Comparison of ENCODE assay signal across 9 cellular contexts in the genomic region with DNA sequence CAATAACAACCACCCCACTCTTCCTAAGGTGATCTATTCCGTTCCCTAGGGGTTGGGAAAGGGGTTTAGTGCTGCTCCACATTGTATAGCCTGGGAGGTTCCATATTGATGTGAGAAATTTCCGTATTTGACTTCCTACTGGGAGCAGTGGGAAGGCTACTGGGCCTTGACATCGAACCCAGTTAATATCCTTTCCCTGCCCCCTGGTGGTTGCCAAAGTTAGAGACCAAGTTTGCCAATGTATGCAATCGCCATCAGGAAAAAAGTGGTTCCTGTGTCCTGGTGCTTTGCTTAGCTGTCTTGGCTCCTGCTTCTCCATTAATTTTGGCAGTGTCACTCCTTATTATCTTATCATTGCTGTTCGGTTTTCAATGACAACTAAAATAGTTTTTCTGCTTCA.
DNase-seq lines count a peak whose midpoint lies in the region; ATAC-seq and TF ChIP-seq lines count a peak whose summit lies in the region.
"Had no signal": no experiment of that assay in that cellular context is flagged by ENCODE, and none has a peak within 500 bp of the region (broad histone marks: within the 10 kb centered on the region; RNA-seq: fewer than 3 reads in every experiment).

No MANE protein-coding gene starts in this region.

- H3K36me3 Mint-ChIP-seq in activated naive CD4-positive, alpha-beta T cell treated with anti-CD3 and anti-CD28 coated beads for 36 hours (ENCODE audit: low read depth): no peaks in the 10 kb centered on the region

- peak; percentile 4 for DNase-seq in activated naive CD4-positive, alpha-beta T cell treated with anti-CD3 and anti-CD28 coated beads for 36 hours
- DNase-seq in activated naive CD4-positive, alpha-beta T cell treated with anti-CD3 and anti-CD28 coated beads, Interleukin-2, amount 50 U/mL, for 16 hours: no peak
- peak; percentile 9 for DNase-seq in NCI-H2171 treated with DMSO at 0.1 percent for 48 hours (lab: John Stamatoyannopoulos, UW)
- peak in 1 of 10 donors; percentile 28 for DNase-seq in dorsolateral prefrontal cortex
- peak; percentile 11 for DNase-seq in renal cortical epithelial cell (ENCODE audit: low read depth)
- DNase-seq in NCI-H2029 (lab: John Stamatoyannopoulos, UW): no peak

- H3K27me3 ChIP-seq in dorsolateral prefrontal cortex: no peaks in the 10 kb centered on the region

- no peak overlapping the region for H3K27ac ChIP-seq in dorsolateral prefrontal cortex
- H3K27ac ChIP-seq: skin epidermis had no signal

- intact Hi-C loops in activated naive CD4-positive, alpha-beta T cell treated with anti-CD3 and anti-CD28 coated beads for 36 hours (cut with micrococcal nuclease): loop anchor here (2.0 to 10.0 kb wide), 2 partner anchors 447 to 1031 kb away; no protein-coding TSS in a partner anchor
- intact Hi-C loops in dorsolateral prefrontal cortex (cut with DNase I): loop anchor here in 1 of 2 donors (10.0 kb wide), 1 partner anchor 449 kb away; no protein-coding TSS in a partner anchor

- H3K4me3 Mint-ChIP-seq in activated naive CD4-positive, alpha-beta T cell treated with anti-CD3 and anti-CD28 coated beads for 36 hours: no peak overlapping the region

- H3K9me3 Mint-ChIP-seq in activated naive CD4-positive, alpha-beta T cell treated with anti-CD3 and anti-CD28 coated beads for 36 hours: peaks cover 12% of the 10 kb centered on the region

- no peak overlapping the region for H3K4me3 ChIP-seq in dorsolateral prefrontal cortex
- H3K4me3 ChIP-seq: skin epidermis had no signal

- H3K4me1 Mint-ChIP-seq in activated naive CD4-positive, alpha-beta T cell treated with anti-CD3 and anti-CD28 coated beads for 36 hours (ENCODE audit: low read depth): no peaks in the 10 kb centered on the region

- ATAC-seq in GM19467 (IDR thresholded peaks at IDR 0.05; ENCODE audit: unreplicated experiment) (no peak), GM18870 (IDR thresholded peaks at IDR 0.05; ENCODE audit: unreplicated experiment) (no peak)

- peak in 42 of 56 donors; percentile 8 to 57 (median 29) for TF ChIP-seq CTCF in dorsolateral prefrontal cortex (IDR thresholded peaks at IDR 0.05 in 54 of 56, conservative IDR thresholded peaks at IDR 0.05 in 2 of 56; ENCODE audit: low read depth in 1 of 56, partially characterized antibody in 56 of 56)

- CTCF ChIA-PET in activated naive CD4-positive, alpha-beta T cell treated with anti-CD3 and anti-CD28 coated beads for 36 hours (lab: Charles Lee): no interaction called here

- H3K27me3 Mint-ChIP-seq in activated naive CD4-positive, alpha-beta T cell treated with anti-CD3 and anti-CD28 coated beads for 36 hours (ENCODE audit: low read depth): no peaks in the 10 kb centered on the region

- H3K27ac Mint-ChIP-seq in activated naive CD4-positive, alpha-beta T cell treated with anti-CD3 and anti-CD28 coated beads for 36 hours: no peak overlapping the region

Comparison
In these comparisons a context has a peak if more than half of its experiments do, and no peak if none do; other contexts are left out.
1. DNase-seq: peak in activated naive CD4-positive, alpha-beta T cell treated with anti-CD3 and anti-CD28 coated beads for 36 hours (single experiment), NCI-H2171 treated with DMSO at 0.1 percent for 48 hours (single experiment) and renal cortical epithelial cell (single experiment); none in activated naive CD4-positive, alpha-beta T cell treated with anti-CD3 and anti-CD28 coated beads, Interleukin-2, amount 50 U/mL, for 16 hours (single experiment) and NCI-H2029 (single experiment).